Comparison of ENCODE assay signal across 1 cellular context in the genomic region with DNA sequence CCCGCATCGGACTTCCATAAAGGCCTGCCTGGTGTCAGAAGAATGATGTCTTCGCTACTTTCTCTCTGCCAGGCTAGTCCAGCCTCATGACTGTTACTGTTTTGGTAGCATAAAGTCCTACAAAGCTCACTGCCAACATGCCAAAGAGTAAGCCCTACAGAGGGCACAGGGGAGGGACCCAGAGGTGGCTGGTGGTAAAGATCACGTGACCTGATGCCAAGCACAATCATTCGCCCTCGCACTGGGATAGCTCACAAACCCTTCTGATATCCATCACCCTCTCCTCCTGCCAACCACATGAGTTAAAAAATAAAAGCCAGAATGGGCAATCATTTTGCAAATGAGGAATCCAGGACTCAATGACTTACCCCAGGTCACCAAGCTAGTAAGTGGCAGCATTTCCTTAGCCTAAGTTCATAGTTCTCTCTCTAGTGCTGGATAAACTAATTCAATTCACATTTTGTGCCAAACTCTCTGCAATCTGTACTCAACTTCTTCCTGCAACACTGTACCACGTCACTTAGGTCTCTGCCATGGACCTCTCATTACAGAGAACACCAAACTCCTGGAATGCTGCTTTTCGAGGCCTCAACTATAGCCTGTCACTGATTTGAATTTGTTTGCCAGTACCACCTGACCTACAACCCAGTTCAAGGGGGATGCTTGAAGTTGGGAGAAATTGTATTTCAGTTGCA.
TF ChIP-seq lines count a peak whose summit lies in the region.

No MANE protein-coding gene starts in this region.

TF ChIP-seq in GM12878, 131 proteins besides CTCF, POLR2A, EP300 and RAD21 (continued from another document):
- TF ChIP-seq CREM (IDR thresholded peaks at IDR 0.05; ENCODE audit: low read depth) (no peak), USF1 (IDR thresholded peaks at IDR 0.05; ENCODE audit: borderline replicate concordance, extremely low read length, insufficient read depth, low read depth, low read length) (peak; percentile 16), ESRRA (IDR thresholded peaks at IDR 0.05; ENCODE audit: low read length) (no peak)
